In the genomic region with DNA sequence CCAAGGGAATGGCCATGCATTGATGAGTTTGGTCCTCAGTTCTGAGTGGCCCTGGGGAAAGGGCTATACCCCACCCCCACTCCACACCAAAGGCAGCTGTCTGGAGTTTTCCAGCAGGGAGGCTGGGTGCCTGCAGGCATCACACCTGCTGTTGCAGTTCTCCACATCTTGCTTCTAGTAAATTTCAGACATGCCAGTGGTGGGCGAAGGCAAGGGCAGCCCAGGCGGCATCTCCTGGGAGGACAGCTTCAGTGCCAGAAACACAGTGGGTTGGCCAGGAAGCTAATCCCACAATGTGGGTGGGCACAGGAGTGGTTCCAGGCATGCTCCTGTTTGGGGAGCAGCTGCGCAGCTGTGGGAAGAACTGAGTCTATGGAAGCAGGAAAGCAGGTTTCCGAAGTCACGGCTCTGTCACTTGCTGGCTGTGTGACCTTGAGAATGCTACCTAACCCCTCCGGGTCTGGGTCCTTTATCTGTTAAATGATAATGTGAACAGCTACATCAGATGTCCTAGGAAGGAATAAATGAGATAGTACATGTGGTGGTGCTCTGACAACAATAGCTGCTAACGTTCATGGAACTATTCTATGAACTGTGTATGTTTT, we compare ENCODE assay signal across 20 cellular contexts.
DNase-seq lines count a peak whose midpoint lies in the region; ATAC-seq and TF ChIP-seq lines count a peak whose summit lies in the region.
"Had no signal": no experiment of that assay in that cellular context is flagged by ENCODE, and none has a peak within 500 bp of the region (broad histone marks: within the 10 kb centered on the region; RNA-seq: fewer than 3 reads in every experiment).

No MANE protein-coding gene starts in this region.

- TF ChIP-seq POLR2A in esophagus squamous epithelium (IDR thresholded peaks at IDR 0.05) (no peak), upper lobe of left lung (IDR thresholded peaks at IDR 0.05) (no peak)

- H3K9me3 ChIP-seq in esophagus squamous epithelium, result peaks cover 0 to 8% (median 5%) of the 10 kb centered on the region in 3 donors
- H3K9me3 ChIP-seq in psoas muscle, result peaks cover under 1% of the 10 kb centered on the region
- peaks cover 0 to 6% (median 2%) of the 10 kb centered on the region in 4 donors for H3K9me3 ChIP-seq in upper lobe of left lung
- H3K9me3 ChIP-seq: adrenal gland, pancreas, Peyer's patch, SK-N-SH had no signal

- peaks cover 0 to 19% (median 6%) of the 10 kb centered on the region in 3 donors for H3K4me1 ChIP-seq in esophagus squamous epithelium
- H3K4me1 ChIP-seq in psoas muscle, result peaks cover 7% of the 10 kb centered on the region
- peaks cover 11 to 24% (median 16%) of the 10 kb centered on the region in 4 donors for H3K4me1 ChIP-seq in upper lobe of left lung
- H3K4me1 ChIP-seq: pancreas, Peyer's patch had no signal

- WGBS in esophagus squamous epithelium, 2 donors, result 75 to 79% methylated on average over 4 to 5 of the region's 7 CpGs
- 41 to 47% (median 44%) methylated on average over 7 of the region's 7 CpGs for WGBS in psoas muscle, 3 donors
- 73 to 87% methylated on average over 6 to 7 of the region's 7 CpGs for WGBS in upper lobe of left lung, 2 donors

- H3K27me3 ChIP-seq in esophagus squamous epithelium (no peaks in the 10 kb centered on the region), psoas muscle (ENCODE audit: insufficient read depth in 3 of 3, low read length in 2 of 3) (no peaks in the 10 kb centered on the region), upper lobe of left lung (no peaks in the 10 kb centered on the region)
- H3K27me3 ChIP-seq: adrenal gland, pancreas, Peyer's patch had no signal

- intact Hi-C loops in esophagus squamous epithelium (cut with DNase I) (no loop called here), psoas muscle (cut with DNase I) (no loop called here)

- ATAC-seq in psoas muscle, result peak in 1 of 4 donors; percentile 31
- no peak for ATAC-seq in upper lobe of left lung (ENCODE audit: low FRiP score in 2 of 2)
- ATAC-seq: pancreas had no signal

- H3K27ac ChIP-seq in esophagus squamous epithelium (peak overlapping the region in 3 of 4 donors; percentile 24 to 54 (median 42)), psoas muscle (peak overlapping the region; percentile 50), upper lobe of left lung (peak overlapping the region in 3 of 4 donors; percentile 19 to 79 (median 75))
- H3K27ac ChIP-seq: pancreas had no signal

- H3K36me3 ChIP-seq in esophagus squamous epithelium (no peaks in the 10 kb centered on the region), psoas muscle (ENCODE audit: insufficient read depth in 1 of 2, low read depth in 1 of 2) (no peaks in the 10 kb centered on the region), upper lobe of left lung (no peaks in the 10 kb centered on the region)
- H3K36me3 ChIP-seq: adrenal gland, HAP-1, pancreas, Peyer's patch had no signal

- H3K4me3 ChIP-seq in esophagus squamous epithelium (no peak overlapping the region), psoas muscle (no peak overlapping the region), upper lobe of left lung (no peak overlapping the region)
- H3K4me3 ChIP-seq: adrenal gland, HAP-1, pancreas, Peyer's patch had no signal

- TF ChIP-seq EP300 in upper lobe of left lung (IDR thresholded peaks at IDR 0.05), result no peak

- TF ChIP-seq CTCF in esophagus squamous epithelium (IDR thresholded peaks at IDR 0.05) (no peak), psoas muscle (IDR thresholded peaks at IDR 0.05) (no peak), upper lobe of left lung (IDR thresholded peaks at IDR 0.05) (no peak)

- peak; percentile 7 for DNase-seq in NCI-H69 (lab: John Stamatoyannopoulos, UW)
- no peak for DNase-seq in esophagus squamous epithelium (lab: John Stamatoyannopoulos, UW)
- DNase-seq in psoas muscle, result no peak
- DNase-seq in upper lobe of left lung, result no peak
- no peak for DNase-seq in T-helper 2 cell
- no peak for DNase-seq in NOMO-1 treated with dmso at 0.1 percent for 144 hours (lab: John Stamatoyannopoulos, UW; ENCODE audit: unreplicated experiment)
- no peak for DNase-seq in DMS153 (lab: John Stamatoyannopoulos, UW)
- DNase-seq: activated CD4-positive, alpha-beta memory T cell treated with anti-CD3 and anti-CD28 coated beads, Interleukin-2, amount 10 ng/mL, durations not matched to agents 7 days and 5 days; activated CD4-positive, CD25-positive, alpha-beta regulatory T cell; adrenal gland; Karpas-422; naive B cell; NCI-H1105; NCI-H2081; pancreas; Peyer's patch; SK-N-SH; stimulated activated CD4-positive, alpha-beta T cell treated with anti-CD3 and anti-CD28 coated beads, Interleukin-4, amount 100 ng/mL, for 1 hour; T-helper 9 cell had no signal
